21 cellular contexts compared by ENCODE assay signal in the genomic region with DNA sequence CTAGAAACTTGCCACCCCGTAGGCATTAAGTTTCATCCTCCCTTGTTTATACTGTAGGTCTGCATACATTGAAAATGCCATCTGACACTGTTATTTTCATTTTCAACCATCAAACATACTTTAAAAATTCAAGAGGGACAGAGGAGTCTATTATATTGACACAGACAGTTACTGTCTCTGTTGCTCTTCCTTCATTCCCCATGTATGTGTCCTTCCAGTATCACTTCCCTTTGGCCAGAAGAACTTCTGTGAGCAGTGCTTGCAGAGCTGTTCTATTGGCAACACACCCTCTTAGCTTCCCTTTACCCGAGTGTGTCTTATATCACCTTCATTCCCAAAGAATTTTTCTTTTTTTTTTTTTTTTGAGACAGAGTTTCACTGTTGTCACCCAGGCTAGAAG. TPM values are rescaled to one million over a fixed set of nuclear protein-coding genes. Genes with fewer than 3 reads are reported as not detected.
"Had no signal": no experiment of that assay in that cellular context is flagged by ENCODE, and none has a peak within 500 bp of the region (broad histone marks: within the 10 kb centered on the region; RNA-seq: fewer than 3 reads in every experiment).

No MANE protein-coding gene starts in this region.

- H3K27ac ChIP-seq: brain microvascular endothelial cell, colonic mucosa, foreskin keratinocyte, neural progenitor cell, sigmoid colon, stomach, testis had no signal

- DNase-seq: activated CD4-positive, alpha-beta T cell treated with anti-CD3 and anti-CD28 coated beads, Interleukin-2, amount 10 ng/mL, durations not matched to agents 7 days and 5 days; activated CD4-positive, CD25-positive, alpha-beta regulatory T cell; activated CD8-positive, alpha-beta T cell treated with anti-CD3 and anti-CD28 coated beads, Interleukin-2, amount 10 ng/mL, durations not matched to agents 7 days and 5 days; activated naive CD4-positive, alpha-beta T cell treated with anti-CD3 and anti-CD28 coated beads, Interleukin-2, amount 10 ng/mL, durations not matched to agents 7 days and 5 days; activated T-cell treated with anti-CD3 and anti-CD28 coated beads, Interleukin-2, amount 50 U/mL, for 4 hours; aorta; brain microvascular endothelial cell; colonic mucosa; foreskin keratinocyte; hypothalamus; islet precursor cell; mammary epithelial cell; sigmoid colon; stimulated activated CD4-positive, alpha-beta T cell treated with anti-CD3 and anti-CD28 coated beads, Interleukin-4, amount 100 ng/mL, for 24 hours; stomach; testis had no signal

- H3K9me3 ChIP-seq: colonic mucosa, stomach, testis had no signal

- H3K4me1 ChIP-seq: colonic mucosa, foreskin keratinocyte, sigmoid colon had no signal

- H3K4me3 ChIP-seq: colonic mucosa, neural progenitor cell, sigmoid colon, stomach, testis had no signal

- H3K27me3 ChIP-seq: brain microvascular endothelial cell, colonic mucosa, foreskin keratinocyte, neural progenitor cell, testis had no signal

- H3K36me3 ChIP-seq: brain microvascular endothelial cell, colonic mucosa, neural progenitor cell, sigmoid colon, stomach had no signal

- ATAC-seq: activated CD8-positive, alpha-beta T cell treated with anti-CD3 and anti-CD28 coated beads, Interleukin-2, amount 10 ng/mL, durations not matched to agents 7 days and 5 days; activated T-cell treated with anti-CD3 and anti-CD28 coated beads, Interleukin-2, amount 50 U/mL, for 4 hours; foreskin keratinocyte; stimulated activated effector memory CD8-positive, alpha-beta T cell treated with anti-CD3 and anti-CD28 coated beads, Interleukin-12 subunit alpha, Interleukin-12 subunit beta, amount 100 ng/mL, for 72 hours had no signal

RNA-seq across cellular contexts. Expression of gene RASGEF1C, which starts 42.8 kb away (rescaled TPM):
- total RNA-seq: activated CD4-positive, alpha-beta T cell treated with anti-CD3 and anti-CD28 coated beads, Interleukin-2, amount 10 ng/mL, durations not matched to agents 7 days and 5 days; activated CD8-positive, alpha-beta T cell treated with anti-CD3 and anti-CD28 coated beads, Interleukin-2, amount 10 ng/mL, durations not matched to agents 7 days and 5 days; activated T-cell treated with anti-CD3 and anti-CD28 coated beads, Interleukin-2, amount 50 U/mL, for 4 hours; epithelial cell of proximal tubule; foreskin keratinocyte; osteocyte; pulmonary artery endothelial cell had no signal
